ENCODE assay signal across 10 cellular contexts in the genomic region with DNA sequence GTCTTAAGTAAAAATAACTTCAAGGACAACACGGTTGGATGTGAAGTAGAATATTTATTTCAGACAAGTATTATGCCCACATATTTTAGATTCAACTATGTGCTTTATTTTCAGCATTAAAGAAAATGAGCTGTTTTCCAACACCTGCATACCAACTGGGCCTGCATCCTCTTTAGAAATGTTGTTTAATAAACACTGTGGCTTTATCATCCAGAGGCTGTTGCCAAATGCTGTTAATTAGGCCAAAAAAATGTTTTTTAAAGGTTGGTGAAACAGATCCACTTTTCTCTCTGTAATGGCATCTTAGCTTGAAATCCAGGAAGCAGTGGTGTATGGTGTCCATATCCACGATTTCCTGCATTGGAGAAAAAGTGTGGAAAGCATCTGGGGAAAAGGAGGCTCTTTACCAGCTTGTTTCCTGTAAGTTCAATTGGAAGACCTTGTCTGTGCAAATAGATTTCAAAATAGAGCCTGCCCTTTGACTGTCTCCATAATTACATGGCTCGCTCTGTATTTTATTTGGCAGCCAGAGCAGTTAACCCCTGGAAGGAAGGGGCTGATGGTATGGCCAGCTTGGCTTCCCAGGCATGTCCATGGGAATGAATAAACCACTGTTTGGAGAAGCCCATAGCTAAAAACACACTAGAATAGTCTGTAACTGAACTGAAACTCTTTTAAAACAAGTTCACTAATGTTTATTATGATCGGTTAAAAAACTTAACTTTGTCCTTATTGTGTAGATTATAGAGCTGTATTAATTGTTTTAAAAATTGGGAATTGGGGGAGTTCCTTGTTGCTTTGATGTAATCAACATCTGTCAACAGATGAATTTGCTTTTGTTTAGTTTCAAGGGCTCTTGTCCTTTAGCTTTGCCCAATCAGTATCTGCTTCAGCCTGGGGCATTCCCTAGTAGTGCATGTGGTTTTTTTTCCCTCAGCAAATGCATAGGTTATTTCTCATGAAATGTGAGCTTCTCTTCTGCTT. TPM values are rescaled to one million over a fixed set of nuclear protein-coding genes. Genes with fewer than 3 reads are reported as not detected.
DNase-seq lines count a peak whose midpoint lies in the region; ATAC-seq, FAIRE-seq and TF ChIP-seq lines count a peak whose summit lies in the region.
"Had no signal": no experiment of that assay in that cellular context is flagged by ENCODE, and none has a peak within 500 bp of the region (broad histone marks: within the 10 kb centered on the region; RNA-seq: fewer than 3 reads in every experiment).

No MANE protein-coding gene starts in this region.

- peak; percentile 91 for FAIRE-seq in G401.6 (lab: Jason Lieb, UNC)

- 7 to 19% (median 9%) methylated on average over 4 of the region's 4 CpGs for WGBS in ovary, 3 donors

- H3K27me3 ChIP-seq in ovary = no peaks in the 10 kb centered on the region

- peak overlapping the region; percentile 12; the same call in 1 of the 2 replicates for H3K27ac ChIP-seq in VCaP
- no peak overlapping the region for H3K27ac ChIP-seq in ovary

- no peak for TF ChIP-seq EP300 in ovary (IDR thresholded peaks at IDR 0.05)

- DNase-seq in NCI-H146 (lab: John Stamatoyannopoulos, UW) = peak; percentile 77
- peak; percentile 37 for DNase-seq in left kidney (ENCODE audit: low read depth, low spot score)
- no peak for DNase-seq in NAMALWA (ENCODE audit: low spot score)
- no peak for DNase-seq in ovary
- DNase-seq: T-cell had no signal

- no peaks in the 10 kb centered on the region for H3K36me3 ChIP-seq in ovary

- TF ChIP-seq CTCF in VCaP (conservative IDR thresholded peaks at IDR 0.05) (no peak), ovary (IDR thresholded peaks at IDR 0.05) (no peak)

- H3K4me3 ChIP-seq in ovary = no peak overlapping the region

- TF ChIP-seq POLR2A in ovary (IDR thresholded peaks at IDR 0.05) = no peak

- H3K9me3 ChIP-seq in ovary = no peaks in the 10 kb centered on the region

- peaks cover 6% of the 10 kb centered on the region for H3K4me1 ChIP-seq in ovary (ENCODE audit: insufficient read depth)

- intact Hi-C loops in ovary (cut with DNase I) = no loop called here

- no peak for ATAC-seq in GM18858 (IDR thresholded peaks at IDR 0.05; ENCODE audit: unreplicated experiment)
- no peak for ATAC-seq in HG02798 (IDR thresholded peaks at IDR 0.05; ENCODE audit: poor library complexity, unreplicated experiment)
- ATAC-seq: T-cell had no signal

RNA-seq across cellular contexts. Expression of a gene that starts 33.0 kb away (rescaled TPM):
- total RNA-seq in ovary = under 1 TPM in 2 of 7 donors, not detected in 5; 0.15 to 0.20 TPM
- under 1 TPM; 0.07 to 0.18 TPM for polyA plus RNA-seq in ovary
- total RNA-seq: T-cell, ureter had no signal

RNA-seq across cellular contexts. Expression of a gene that starts 50.4 kb away (rescaled TPM):
- under 1 TPM in 1 of 7 donors, not detected in 6; 0.12 TPM for total RNA-seq in ovary
- polyA plus RNA-seq in ovary = not detected
- total RNA-seq: ureter had no signal

RNA-seq across cellular contexts. Expression of a gene that starts 52.5 kb away (rescaled TPM):
- 10 to 100 TPM in 5 of 7 donors, 1 to 10 TPM in 2; 8.5 to 14.3 (median 11.2) TPM for total RNA-seq in ovary
- polyA plus RNA-seq in ovary = 1 to 10 TPM; 7.0 to 9.8 TPM

Comparison
In these comparisons a context has a peak if more than half of its experiments do, and no peak if none do; other contexts are left out.
1. DNase-seq: peak in NCI-H146 (single experiment) and left kidney (single experiment); none in NAMALWA (single experiment) and ovary (0 of 5).